Comparison of ENCODE assay signal across 18 cellular contexts in the genomic region with DNA sequence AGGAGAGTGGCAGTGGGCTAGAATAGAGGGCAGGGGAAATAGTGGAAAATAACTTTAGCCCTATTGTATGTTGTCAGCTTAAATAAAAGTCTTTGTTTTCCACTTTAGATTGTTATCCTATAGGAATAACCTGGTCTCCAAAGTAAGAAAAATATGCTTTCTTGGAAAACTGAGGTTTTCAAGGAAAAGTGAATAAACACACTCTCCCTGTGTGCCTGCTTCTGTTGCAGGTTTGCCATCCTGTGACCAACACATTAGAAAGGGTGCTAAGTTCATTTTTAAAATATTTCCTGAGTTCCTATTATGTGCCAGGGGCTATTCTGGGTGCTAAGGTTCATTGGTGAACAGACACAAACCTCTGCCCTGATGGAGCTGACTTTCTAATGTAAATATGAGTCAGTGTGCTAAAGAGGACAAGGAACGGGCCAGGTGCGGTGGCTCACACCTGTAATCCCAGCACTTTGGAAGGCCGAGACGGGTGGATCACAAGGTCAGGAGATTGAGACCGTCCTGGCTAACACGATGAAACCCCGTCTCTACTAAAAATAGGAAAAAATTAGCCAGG. TPM values are rescaled to one million over a fixed set of nuclear protein-coding genes. Genes with fewer than 3 reads are reported as not detected.
DNase-seq lines count a peak whose midpoint lies in the region; ATAC-seq and TF ChIP-seq lines count a peak whose summit lies in the region.
"Had no signal": no experiment of that assay in that cellular context is flagged by ENCODE, and none has a peak within 500 bp of the region (broad histone marks: within the 10 kb centered on the region; RNA-seq: fewer than 3 reads in every experiment).

No MANE protein-coding gene starts in this region.

- H3K27ac ChIP-seq in PC-3 (ENCODE audit: low read length) = no peak overlapping the region
- H3K27ac ChIP-seq: BLaER1 had no signal

- H3K4me3 Mint-ChIP-seq in stimulated activated naive B cell treated with anti-CD40 and anti-IgM and Interleukin-4, amounts not matched to agents 10 μg/mL and 1 μg/mL and 100 μg/mL, for 72 hours = no peak overlapping the region
- H3K4me3 Mint-ChIP-seq: IgD-negative memory B cell had no signal

- intact Hi-C loops in PC-3 (cut with micrococcal nuclease) = no loop called here
- intact Hi-C loops in left colon (cut with DNase I, micrococcal nuclease) = no loop called here

- no peak overlapping the region for H2AFZ ChIP-seq in PC-3 (ENCODE audit: low read length)

- no peaks in the 10 kb centered on the region for H3K9me3 ChIP-seq in PC-3 (ENCODE audit: low read length)
- H3K9me3 ChIP-seq: BLaER1 had no signal

- ATAC-seq in PC-3 (peak; percentile 46), left colon (peak; percentile 58)
- no peak for ATAC-seq in stimulated activated naive B cell treated with anti-CD40 and anti-IgM and Interleukin-4, amounts not matched to agents 10 μg/mL and 1 μg/mL and 100 μg/mL, for 72 hours (replicated peaks)

- peaks cover 1 to 10% of the 10 kb centered on the region in 2 donors for H3K4me1 Mint-ChIP-seq in stimulated activated naive B cell treated with anti-CD40 and anti-IgM and Interleukin-4, amounts not matched to agents 10 μg/mL and 1 μg/mL and 100 μg/mL, for 72 hours

- H3K4me2 ChIP-seq in PC-3 (ENCODE audit: low read length) = peak overlapping the region; percentile 13; the same call in 1 of the 2 replicates
- H3K4me2 ChIP-seq: BLaER1 had no signal

- no peaks in the 10 kb centered on the region for H4K20me1 ChIP-seq in PC-3 (ENCODE audit: low read length)
- H4K20me1 ChIP-seq: BLaER1 had no signal

- no peak overlapping the region for H3K9ac ChIP-seq in PC-3 (ENCODE audit: low read length)
- H3K9ac ChIP-seq: BLaER1 had no signal

- peaks cover 3 to 5% of the 10 kb centered on the region in 2 donors for H3K36me3 Mint-ChIP-seq in stimulated activated naive B cell treated with anti-CD40 and anti-IgM and Interleukin-4, amounts not matched to agents 10 μg/mL and 1 μg/mL and 100 μg/mL, for 72 hours

- H3K36me3 ChIP-seq in PC-3 (ENCODE audit: low read depth, low read length) = no peaks in the 10 kb centered on the region
- H3K36me3 ChIP-seq in H7 (replicated peaks; ENCODE audit: control insufficient read depth, insufficient read depth, low read length) = no peaks in the 10 kb centered on the region; the same call in 1 of the 2 replicates

- POLR2A ChIA-PET in PC-3 (lab: Charles Lee; ENCODE audit: unreplicated experiment) = no interaction called here

- CTCF ChIA-PET in PC-3 (lab: Charles Lee) = no interaction called here

- H3K27ac Mint-ChIP-seq in stimulated activated naive B cell treated with anti-CD40 and anti-IgM and Interleukin-4, amounts not matched to agents 10 μg/mL and 1 μg/mL and 100 μg/mL, for 72 hours = peak overlapping the region; percentile 48

- H3K9me3 Mint-ChIP-seq in stimulated activated naive B cell treated with anti-CD40 and anti-IgM and Interleukin-4, amounts not matched to agents 10 μg/mL and 1 μg/mL and 100 μg/mL, for 72 hours = no peaks in the 10 kb centered on the region
- H3K9me3 Mint-ChIP-seq: IgD-negative memory B cell had no signal

- peak; percentile 24 for DNase-seq in NCI-H510A treated with DMSO at 0.1 percent for 48 hours (lab: John Stamatoyannopoulos, UW)
- DNase-seq in NCI-H510A (lab: John Stamatoyannopoulos, UW) = no peak
- peak; percentile 67 for DNase-seq in PC-3
- DNase-seq in left colon = no peak
- DNase-seq in stimulated activated naive B cell treated with anti-CD40 and anti-IgM and Interleukin-4, amounts not matched to agents 10 μg/mL and 1 μg/mL and 100 μg/mL, for 72 hours = no peak
- DNase-seq in activated CD4-positive, alpha-beta T cell treated with anti-CD3 and anti-CD28 coated beads for 48 hours = no peak
- no peak for DNase-seq in hepatic stellate cell (ENCODE audit: low spot score)
- DNase-seq in H7 = no peak
- DNase-seq: 8988T, Calu3, DMS79 treated with DMSO at 0.1 percent for 48 hours, GDM1, NCI-H1417 treated with DMSO at 0.1 percent for 48 hours, NCI-H2081 treated with DMSO at 0.1 percent for 48 hours, NCI-H526 treated with DMSO at 0.1 percent for 48 hours, Right ventricle myocardium superior had no signal

- TF ChIP-seq CTCF in PC-3 (conservative IDR thresholded peaks at IDR 0.05; ENCODE audit: low read depth, low read length) = no peak

- no peak overlapping the region for H3K4me3 ChIP-seq in PC-3 (ENCODE audit: low read length)
- H3K4me3 ChIP-seq in H7 (ENCODE audit: insufficient read depth, low read depth, low read length) = no peak overlapping the region
- H3K4me3 ChIP-seq: BLaER1 had no signal

- no peaks in the 10 kb centered on the region for H3F3A ChIP-seq in PC-3 (ENCODE audit: low read length, unreplicated experiment)

- BruUV-seq in PC-3 (replicated peaks; lab: Mats Ljungman, UMichigan) = no TSS peak

- no peaks in the 10 kb centered on the region for H3K9me2 ChIP-seq in PC-3 (replicated peaks; ENCODE audit: low read length)

- no peaks in the 10 kb centered on the region for H3K27me3 Mint-ChIP-seq in stimulated activated naive B cell treated with anti-CD40 and anti-IgM and Interleukin-4, amounts not matched to agents 10 μg/mL and 1 μg/mL and 100 μg/mL, for 72 hours
- H3K27me3 Mint-ChIP-seq: IgD-negative memory B cell had no signal

- H3K27me3 ChIP-seq in PC-3 (ENCODE audit: low read length) (no peaks in the 10 kb centered on the region), H7 (ENCODE audit: control insufficient read depth, insufficient read depth, low read length) (no peaks in the 10 kb centered on the region)
- H3K27me3 ChIP-seq: BLaER1 had no signal

- peaks cover 25% of the 10 kb centered on the region for H3K4me1 ChIP-seq in PC-3 (ENCODE audit: insufficient read depth, low read length)

- H3K79me2 ChIP-seq in PC-3 (ENCODE audit: low read length) = no peaks in the 10 kb centered on the region

RNA-seq across cellular contexts. Expression of a gene that starts 23.5 kb away (rescaled TPM):
- total RNA-seq in PC-3 (2014; rRNA removed) = 3.3 and 3.5 TPM in 2 replicates
- 10 to 100 TPM; 20.2 to 20.5 TPM for total RNA-seq in left colon
- 6.0 and 8.8 TPM in 2 replicates for total RNA-seq in H7 (2014; rRNA removed; shearing (Covaris generic))

RNA-seq across cellular contexts. Expression of a gene that starts 59.5 kb away (rescaled TPM):
- total RNA-seq in PC-3 (2014; rRNA removed) = 32.3 and 36.5 TPM in 2 replicates
- 10 to 100 TPM; 21.3 to 26.4 TPM for total RNA-seq in left colon
- 57.0 and 65.8 TPM in 2 replicates for total RNA-seq in H7 (2014; rRNA removed; shearing (Covaris generic))

Comparison
In these comparisons a context has a peak if more than half of its experiments do, and no peak if none do; other contexts are left out.
1. DNase-seq: peak in NCI-H510A treated with DMSO at 0.1 percent for 48 hours (single experiment) and PC-3 (single experiment); none in NCI-H510A (single experiment), left colon (0 of 2), stimulated activated naive B cell treated with anti-CD40 and anti-IgM and Interleukin-4, amounts not matched to agents 10 μg/mL and 1 μg/mL and 100 μg/mL, for 72 hours (single experiment), activated CD4-positive, alpha-beta T cell treated with anti-CD3 and anti-CD28 coated beads for 48 hours (single experiment), hepatic stellate cell (single experiment) and H7 (single experiment).
2. ATAC-seq: peak in PC-3 (single experiment) and left colon (single experiment); none in stimulated activated naive B cell treated with anti-CD40 and anti-IgM and Interleukin-4, amounts not matched to agents 10 μg/mL and 1 μg/mL and 100 μg/mL, for 72 hours (0 of 2).